11 cellular contexts compared by ENCODE assay signal in genomic region chr4:119210760-119211159, GRCh38. TPM values are rescaled to one million over a fixed set of nuclear protein-coding genes. Genes with fewer than 3 reads are reported as not detected.
DNase-seq lines count a peak whose midpoint lies in the region; ATAC-seq lines count a peak whose summit lies in the region.
"Had no signal": no experiment of that assay in that cellular context is flagged by ENCODE, and none has a peak within 500 bp of the region (broad histone marks: within the 10 kb centered on the region; RNA-seq: fewer than 3 reads in every experiment).

No MANE protein-coding gene starts in this region.

- H3K9me3 ChIP-seq in BLaER1 (no peaks in the 10 kb centered on the region), HUES48 (ENCODE audit: control insufficient read depth, insufficient read depth, low read length) (no peaks in the 10 kb centered on the region), right cardiac atrium (ENCODE audit: control insufficient read depth, low read length) (no peaks in the 10 kb centered on the region)

- H3K27me3 Mint-ChIP-seq in activated naive CD8-positive, alpha-beta T cell treated with anti-CD3 and anti-CD28 coated beads, Interleukin-2, amount 10 ng/mL, durations not matched to agents 7 days and 5 days: peaks cover 4% of the 10 kb centered on the region
- H3K27me3 Mint-ChIP-seq in immature natural killer cell (ENCODE audit: low read depth in 3 of 3): peaks cover 2 to 16% (median 10%) of the 10 kb centered on the region in 3 donors

- 81% methylated on average over 4 of the region's 4 CpGs for WGBS in right cardiac atrium

- H3K4me1 Mint-ChIP-seq in activated naive CD8-positive, alpha-beta T cell treated with anti-CD3 and anti-CD28 coated beads, Interleukin-2, amount 10 ng/mL, durations not matched to agents 7 days and 5 days: peaks cover 25% of the 10 kb centered on the region
- H3K4me1 Mint-ChIP-seq in immature natural killer cell: peaks cover 25 to 41% of the 10 kb centered on the region in 2 donors

- no peak for ATAC-seq in activated naive CD8-positive, alpha-beta T cell treated with anti-CD3 and anti-CD28 coated beads, Interleukin-2, amount 10 ng/mL, durations not matched to agents 7 days and 5 days (ENCODE audit: low read depth)
- ATAC-seq in HG03025 (IDR thresholded peaks at IDR 0.05; ENCODE audit: low FRiP score, unreplicated experiment): no peak
- no peak for ATAC-seq in right cardiac atrium
- no peak for ATAC-seq in HG02884 (IDR thresholded peaks at IDR 0.05; ENCODE audit: unreplicated experiment)

- no peak overlapping the region for H3K9ac ChIP-seq in BLaER1
- H3K9ac ChIP-seq in HUES48 (ENCODE audit: low read depth, low read length): no peak overlapping the region

- H3K9me3 Mint-ChIP-seq in activated naive CD8-positive, alpha-beta T cell treated with anti-CD3 and anti-CD28 coated beads, Interleukin-2, amount 10 ng/mL, durations not matched to agents 7 days and 5 days: no peaks in the 10 kb centered on the region
- no peaks in the 10 kb centered on the region for H3K9me3 Mint-ChIP-seq in immature natural killer cell

- H3K4me3 ChIP-seq in BLaER1: no peak overlapping the region
- H3K4me3 ChIP-seq in HUES48 (ENCODE audit: low read depth, low read length): peak overlapping the region; percentile 89
- H3K4me3 ChIP-seq in right cardiac atrium (ENCODE audit: low read length): no peak overlapping the region

- H3K27me3 ChIP-seq in BLaER1: no peaks in the 10 kb centered on the region
- H3K27me3 ChIP-seq in HUES48 (ENCODE audit: control insufficient read depth, insufficient read depth, low read length): peaks cover 9% of the 10 kb centered on the region; the same call in 1 of the 2 replicates
- no peaks in the 10 kb centered on the region for H3K27me3 ChIP-seq in right cardiac atrium (ENCODE audit: control insufficient read depth, insufficient read depth)

- no peaks in the 10 kb centered on the region for H3K36me3 Mint-ChIP-seq in activated naive CD8-positive, alpha-beta T cell treated with anti-CD3 and anti-CD28 coated beads, Interleukin-2, amount 10 ng/mL, durations not matched to agents 7 days and 5 days
- no peaks in the 10 kb centered on the region for H3K36me3 Mint-ChIP-seq in immature natural killer cell

- DNase-seq in activated naive CD8-positive, alpha-beta T cell treated with anti-CD3 and anti-CD28 coated beads, Interleukin-2, amount 10 ng/mL, durations not matched to agents 7 days and 5 days: no peak
- DNase-seq in immature natural killer cell: no peak
- no peak for DNase-seq in right cardiac atrium
- no peak for DNase-seq in NCI-H2171 (lab: John Stamatoyannopoulos, UW)
- DNase-seq: aorta, DMS53, NCI-H1930 had no signal

- intact Hi-C loops in right cardiac atrium (cut with DNase I): no loop called here

- H3K4me3 Mint-ChIP-seq in activated naive CD8-positive, alpha-beta T cell treated with anti-CD3 and anti-CD28 coated beads, Interleukin-2, amount 10 ng/mL, durations not matched to agents 7 days and 5 days: peak overlapping the region; percentile 89
- peak overlapping the region; percentile 68 to 99 (median 96) for H3K4me3 Mint-ChIP-seq in immature natural killer cell

- H3K4me2 ChIP-seq in BLaER1: peak overlapping the region; percentile 89

- POLR2A ChIA-PET in activated naive CD8-positive, alpha-beta T cell treated with anti-CD3 and anti-CD28 coated beads, Interleukin-2, amount 10 ng/mL, durations not matched to agents 7 days and 5 days (lab: Charles Lee): no interaction called here

- H3K36me3 ChIP-seq in BLaER1: no peaks in the 10 kb centered on the region
- H3K36me3 ChIP-seq in HUES48 (ENCODE audit: control insufficient read depth, insufficient read depth, low read length): no peaks in the 10 kb centered on the region

- no peaks in the 10 kb centered on the region for H4K20me1 ChIP-seq in BLaER1

- H3K27ac ChIP-seq in BLaER1 (no peak overlapping the region), HUES48 (ENCODE audit: low read depth, low read length) (peak overlapping the region; percentile 99), right cardiac atrium (ENCODE audit: low read length) (no peak overlapping the region)

- no peak overlapping the region for H3K27ac Mint-ChIP-seq in activated naive CD8-positive, alpha-beta T cell treated with anti-CD3 and anti-CD28 coated beads, Interleukin-2, amount 10 ng/mL, durations not matched to agents 7 days and 5 days
- H3K27ac Mint-ChIP-seq in immature natural killer cell: peak overlapping the region in 1 of 6 donors; percentile 9

- peaks cover 33% of the 10 kb centered on the region for H3K4me1 ChIP-seq in BLaER1
- H3K4me1 ChIP-seq in HUES48 (ENCODE audit: control insufficient read depth, insufficient read depth, low read length): peaks cover 29% of the 10 kb centered on the region
- no peaks in the 10 kb centered on the region for H3K4me1 ChIP-seq in right cardiac atrium (ENCODE audit: control insufficient read depth, insufficient read depth, low read length)

RNA-seq across cellular contexts. Expression of gene USP53, which starts 1.8 kb away (rescaled TPM):
- total RNA-seq in activated naive CD8-positive, alpha-beta T cell treated with anti-CD3 and anti-CD28 coated beads, Interleukin-2, amount 10 ng/mL, durations not matched to agents 7 days and 5 days: 10 to 100 TPM; 13.3 to 15.1 TPM
- polyA plus RNA-seq in immature natural killer cell (1 to 10 TPM; 1.9 to 7.6 (median 4.7) TPM), right cardiac atrium (26.5 TPM)
- total RNA-seq in right cardiac atrium: 10 to 100 TPM; 47.7 to 62.4 (median 50.9) TPM
